ENCODE assay signal across 19 cellular contexts in the genomic region with DNA sequence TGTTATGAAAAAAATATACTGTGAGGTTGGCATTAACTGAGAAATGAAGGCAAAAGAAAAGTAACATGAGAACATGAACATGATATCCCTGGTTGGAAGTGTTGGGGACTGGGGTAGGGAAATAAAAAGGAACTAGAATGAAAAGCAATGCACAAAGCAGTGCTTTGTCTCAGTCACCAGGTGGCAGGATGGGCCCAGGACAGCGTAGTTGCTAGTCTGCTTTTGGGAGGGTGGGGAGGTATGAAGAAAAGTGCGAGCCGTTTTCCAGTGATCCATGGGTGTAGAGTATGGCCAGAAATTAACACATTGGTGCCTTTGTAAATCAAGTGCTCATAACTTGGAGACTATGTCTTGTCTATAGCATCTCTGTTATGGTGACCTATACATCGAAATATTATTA.
DNase-seq lines count a peak whose midpoint lies in the region; ATAC-seq, FAIRE-seq and TF ChIP-seq lines count a peak whose summit lies in the region.
"Had no signal": no experiment of that assay in that cellular context is flagged by ENCODE, and none has a peak within 500 bp of the region (broad histone marks: within the 10 kb centered on the region; RNA-seq: fewer than 3 reads in every experiment).

No MANE protein-coding gene starts in this region.

- H3K27ac Mint-ChIP-seq in natural killer cell = no peak overlapping the region
- H3K27ac Mint-ChIP-seq: activated T-cell treated with anti-CD3 and anti-CD28 coated beads, Interleukin-2, amount 50 U/mL, for 24 hours; CD4-positive, CD25-positive, alpha-beta regulatory T cell; stimulated activated naive CD8-positive, alpha-beta T cell treated with anti-CD3 and anti-CD28 coated beads, Interleukin-15, Interleukin-2, amounts not matched to agents 100 ng/mL and 50 ng/mL, for 24 hours had no signal

- no peaks in the 10 kb centered on the region for H3K9me3 ChIP-seq in keratinocyte (ENCODE audit: control insufficient read depth, low read depth, low read length)

- H3K36me3 Mint-ChIP-seq in natural killer cell = no peaks in the 10 kb centered on the region
- H3K36me3 Mint-ChIP-seq: CD4-positive, CD25-positive, alpha-beta regulatory T cell had no signal

- TF ChIP-seq CTCF in LNCAP (IDR thresholded peaks at IDR 0.05) (peak; percentile 18; the same call in 1 of the 2 replicates), keratinocyte (optimal IDR thresholded peaks at IDR 0.05 in 1 of 3, IDR thresholded peaks at IDR 0.05 in 1 of 3, conservative IDR thresholded peaks at IDR 0.05 in 1 of 3; ENCODE audit: extremely low read depth in 1 of 3, insufficient read depth in 2 of 3, low read length in 3 of 3) (peak in 2 of 3 experiments; percentile 29 to 43), natural killer cell (IDR thresholded peaks at IDR 0.05) (no peak)

- no peak overlapping the region for H2AFZ ChIP-seq in keratinocyte (ENCODE audit: control insufficient read depth, low read length)

- intact Hi-C loops in natural killer cell (cut with micrococcal nuclease) = no loop called here

- dilution Hi-C loops in keratinocyte (cut with MboI; ENCODE audit: extremely low pct_ligation_motif_present, low sequenced_read_pairs) = no loop called here

- H3K9me3 Mint-ChIP-seq in natural killer cell = peaks cover 5 to 17% of the 10 kb centered on the region in 2 donors

- H3K79me2 ChIP-seq in keratinocyte (ENCODE audit: control insufficient read depth, insufficient read depth, low read length) = no peaks in the 10 kb centered on the region

- no peak overlapping the region for H3K9ac ChIP-seq in keratinocyte (ENCODE audit: control insufficient read depth, extremely low read depth, insufficient read depth, low read length)

- no peak overlapping the region for H3K4me2 ChIP-seq in keratinocyte (ENCODE audit: control insufficient read depth, extremely low read depth, insufficient read depth, low read depth, low read length)

- no peaks in the 10 kb centered on the region for H3K36me3 ChIP-seq in keratinocyte (ENCODE audit: control insufficient read depth in 2 of 2, extremely low read depth in 1 of 2, insufficient read depth in 2 of 2, low read length in 2 of 2)

- H3K4me3 Mint-ChIP-seq in natural killer cell = no peak overlapping the region
- H3K4me3 Mint-ChIP-seq: activated T-cell treated with anti-CD3 and anti-CD28 coated beads, Interleukin-2, amount 50 U/mL, for 24 hours; CD4-positive, CD25-positive, alpha-beta regulatory T cell; stimulated activated naive CD8-positive, alpha-beta T cell treated with anti-CD3 and anti-CD28 coated beads, Interleukin-15, Interleukin-2, amounts not matched to agents 100 ng/mL and 50 ng/mL, for 24 hours had no signal

- no peak for FAIRE-seq in keratinocyte (lab: Jason Lieb, UNC)
- FAIRE-seq: GM12891 had no signal

- H3K4me1 Mint-ChIP-seq in natural killer cell = no peaks in the 10 kb centered on the region
- H3K4me1 Mint-ChIP-seq: CD4-positive, CD25-positive, alpha-beta regulatory T cell had no signal

- no peaks in the 10 kb centered on the region for H4K20me1 ChIP-seq in keratinocyte (ENCODE audit: control insufficient read depth, extremely low read depth, insufficient read depth, low read length)

- H3K27me3 ChIP-seq in keratinocyte (ENCODE audit: control insufficient read depth, extremely low read depth, insufficient read depth, low read length) = no peaks in the 10 kb centered on the region

- no peaks in the 10 kb centered on the region for H3K27me3 Mint-ChIP-seq in natural killer cell (ENCODE audit: low read depth in 2 of 2)
- H3K27me3 Mint-ChIP-seq: activated T-cell treated with anti-CD3 and anti-CD28 coated beads, Interleukin-2, amount 50 U/mL, for 24 hours; CD4-positive, CD25-positive, alpha-beta regulatory T cell; stimulated activated naive CD8-positive, alpha-beta T cell treated with anti-CD3 and anti-CD28 coated beads, Interleukin-15, Interleukin-2, amounts not matched to agents 100 ng/mL and 50 ng/mL, for 24 hours had no signal

- DNase-seq in DMS 273 (lab: John Stamatoyannopoulos, UW; ENCODE audit: unreplicated experiment) (peak; percentile 24), DMS 273 treated with DMSO at 0.1 percent for 48 hours (lab: John Stamatoyannopoulos, UW) (no peak), ecto neural progenitor cell (ENCODE audit: low spot score) (peak; percentile 46), keratinocyte (ENCODE audit: low read depth, low spot score) (no peak), superior temporal gyrus (ENCODE audit: extremely low spot score) (no peak), natural killer cell (no peak)
- no peak for DNase-seq in activated CD4-positive, CD25-positive, alpha-beta regulatory T cell (lab: John Stamatoyannopoulos, UW)
- DNase-seq: 8988T; activated CD4-positive, alpha-beta T cell treated with anti-CD3 and anti-CD28 coated beads, Interleukin-2, amount 50 U/mL, for 4 hours; activated T-cell treated with anti-CD3 and anti-CD28 coated beads, Interleukin-2, amount 50 U/mL, for 24 hours; CD4-positive, CD25-positive, alpha-beta regulatory T cell; central memory CD4-positive, alpha-beta T cell; EL; islet precursor cell; Karpas-422; NCI-H2227 treated with DMSO at 0.1 percent for 48 hours had no signal

- ATAC-seq in natural killer cell = no peak

- H3K27ac ChIP-seq in keratinocyte (ENCODE audit: control insufficient read depth, insufficient read depth, low read length) = no peak overlapping the region

- H3K4me3 ChIP-seq in keratinocyte (ENCODE audit: control insufficient read depth in 2 of 3, extremely low read depth in 1 of 3, insufficient read depth in 2 of 3, low read depth in 1 of 3, low read length in 3 of 3) = no peak overlapping the region

- no peaks in the 10 kb centered on the region for H3K4me1 ChIP-seq in keratinocyte (ENCODE audit: control insufficient read depth, extremely low read depth, insufficient read depth, low read length)

- H3K9me1 ChIP-seq in keratinocyte (ENCODE audit: control insufficient read depth, extremely low read depth, insufficient read depth, low read length) = no peaks in the 10 kb centered on the region

Comparison
In these comparisons a context has a peak if more than half of its experiments do, and no peak if none do; other contexts are left out.
1. DNase-seq: peak in DMS 273 (single experiment) and ecto neural progenitor cell (single experiment); none in DMS 273 treated with DMSO at 0.1 percent for 48 hours (single experiment), keratinocyte (single experiment), superior temporal gyrus (single experiment), activated CD4-positive, CD25-positive, alpha-beta regulatory T cell (0 of 4) and natural killer cell (single experiment).